In the genomic region with DNA sequence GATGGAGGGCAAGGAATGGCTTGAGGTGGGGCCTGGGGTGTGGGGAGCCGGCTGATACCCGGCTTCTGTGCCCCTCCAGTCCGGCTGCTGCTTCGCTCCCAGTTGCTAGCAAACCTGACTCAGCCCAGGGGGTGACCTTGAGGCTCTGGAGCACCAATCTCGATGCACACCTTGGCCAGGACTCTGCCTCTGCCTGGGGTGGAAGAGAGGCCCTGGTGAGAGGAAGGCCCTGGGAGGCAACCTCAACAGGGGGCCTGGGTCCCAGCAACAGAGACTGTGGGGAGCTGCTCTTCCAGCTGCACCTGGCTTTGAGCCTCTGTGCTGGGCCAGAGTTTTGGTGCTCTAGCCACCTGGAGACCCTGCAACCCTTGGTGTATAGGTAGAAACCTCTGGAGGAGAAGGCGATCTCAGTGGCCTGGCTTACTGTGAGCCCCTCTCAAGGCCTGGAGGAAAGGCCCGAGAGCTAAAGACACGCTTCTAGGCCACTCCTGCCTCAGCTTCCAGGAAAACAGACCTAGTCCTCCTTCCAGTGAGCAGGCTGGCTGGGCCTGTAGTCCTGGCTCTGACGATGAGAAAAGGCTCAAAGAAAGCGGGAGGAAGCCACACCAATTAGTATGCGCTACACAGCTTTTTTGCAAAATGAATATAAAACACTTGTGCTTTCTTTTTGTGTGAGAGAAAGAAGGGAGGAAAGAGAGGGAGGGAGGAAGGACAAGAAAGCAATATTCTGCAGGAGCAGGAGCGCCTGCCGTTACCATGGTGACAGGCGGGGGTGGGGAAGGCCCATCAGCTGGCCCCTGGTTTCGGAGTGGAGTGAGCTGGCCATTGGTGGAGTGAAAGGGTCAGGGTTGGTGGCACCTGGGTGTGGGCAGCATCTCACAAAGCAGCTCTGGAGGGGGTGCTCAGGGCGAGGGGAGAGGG, we compare ENCODE assay signal across 1 cellular context.
TF ChIP-seq lines count a peak whose summit lies in the region.

No MANE protein-coding gene starts in this region.

TF ChIP-seq in GM23338, 12 proteins besides CTCF, POLR2A, EP300 and RAD21 (continued from another document):
- TF ChIP-seq, protein P1, sequence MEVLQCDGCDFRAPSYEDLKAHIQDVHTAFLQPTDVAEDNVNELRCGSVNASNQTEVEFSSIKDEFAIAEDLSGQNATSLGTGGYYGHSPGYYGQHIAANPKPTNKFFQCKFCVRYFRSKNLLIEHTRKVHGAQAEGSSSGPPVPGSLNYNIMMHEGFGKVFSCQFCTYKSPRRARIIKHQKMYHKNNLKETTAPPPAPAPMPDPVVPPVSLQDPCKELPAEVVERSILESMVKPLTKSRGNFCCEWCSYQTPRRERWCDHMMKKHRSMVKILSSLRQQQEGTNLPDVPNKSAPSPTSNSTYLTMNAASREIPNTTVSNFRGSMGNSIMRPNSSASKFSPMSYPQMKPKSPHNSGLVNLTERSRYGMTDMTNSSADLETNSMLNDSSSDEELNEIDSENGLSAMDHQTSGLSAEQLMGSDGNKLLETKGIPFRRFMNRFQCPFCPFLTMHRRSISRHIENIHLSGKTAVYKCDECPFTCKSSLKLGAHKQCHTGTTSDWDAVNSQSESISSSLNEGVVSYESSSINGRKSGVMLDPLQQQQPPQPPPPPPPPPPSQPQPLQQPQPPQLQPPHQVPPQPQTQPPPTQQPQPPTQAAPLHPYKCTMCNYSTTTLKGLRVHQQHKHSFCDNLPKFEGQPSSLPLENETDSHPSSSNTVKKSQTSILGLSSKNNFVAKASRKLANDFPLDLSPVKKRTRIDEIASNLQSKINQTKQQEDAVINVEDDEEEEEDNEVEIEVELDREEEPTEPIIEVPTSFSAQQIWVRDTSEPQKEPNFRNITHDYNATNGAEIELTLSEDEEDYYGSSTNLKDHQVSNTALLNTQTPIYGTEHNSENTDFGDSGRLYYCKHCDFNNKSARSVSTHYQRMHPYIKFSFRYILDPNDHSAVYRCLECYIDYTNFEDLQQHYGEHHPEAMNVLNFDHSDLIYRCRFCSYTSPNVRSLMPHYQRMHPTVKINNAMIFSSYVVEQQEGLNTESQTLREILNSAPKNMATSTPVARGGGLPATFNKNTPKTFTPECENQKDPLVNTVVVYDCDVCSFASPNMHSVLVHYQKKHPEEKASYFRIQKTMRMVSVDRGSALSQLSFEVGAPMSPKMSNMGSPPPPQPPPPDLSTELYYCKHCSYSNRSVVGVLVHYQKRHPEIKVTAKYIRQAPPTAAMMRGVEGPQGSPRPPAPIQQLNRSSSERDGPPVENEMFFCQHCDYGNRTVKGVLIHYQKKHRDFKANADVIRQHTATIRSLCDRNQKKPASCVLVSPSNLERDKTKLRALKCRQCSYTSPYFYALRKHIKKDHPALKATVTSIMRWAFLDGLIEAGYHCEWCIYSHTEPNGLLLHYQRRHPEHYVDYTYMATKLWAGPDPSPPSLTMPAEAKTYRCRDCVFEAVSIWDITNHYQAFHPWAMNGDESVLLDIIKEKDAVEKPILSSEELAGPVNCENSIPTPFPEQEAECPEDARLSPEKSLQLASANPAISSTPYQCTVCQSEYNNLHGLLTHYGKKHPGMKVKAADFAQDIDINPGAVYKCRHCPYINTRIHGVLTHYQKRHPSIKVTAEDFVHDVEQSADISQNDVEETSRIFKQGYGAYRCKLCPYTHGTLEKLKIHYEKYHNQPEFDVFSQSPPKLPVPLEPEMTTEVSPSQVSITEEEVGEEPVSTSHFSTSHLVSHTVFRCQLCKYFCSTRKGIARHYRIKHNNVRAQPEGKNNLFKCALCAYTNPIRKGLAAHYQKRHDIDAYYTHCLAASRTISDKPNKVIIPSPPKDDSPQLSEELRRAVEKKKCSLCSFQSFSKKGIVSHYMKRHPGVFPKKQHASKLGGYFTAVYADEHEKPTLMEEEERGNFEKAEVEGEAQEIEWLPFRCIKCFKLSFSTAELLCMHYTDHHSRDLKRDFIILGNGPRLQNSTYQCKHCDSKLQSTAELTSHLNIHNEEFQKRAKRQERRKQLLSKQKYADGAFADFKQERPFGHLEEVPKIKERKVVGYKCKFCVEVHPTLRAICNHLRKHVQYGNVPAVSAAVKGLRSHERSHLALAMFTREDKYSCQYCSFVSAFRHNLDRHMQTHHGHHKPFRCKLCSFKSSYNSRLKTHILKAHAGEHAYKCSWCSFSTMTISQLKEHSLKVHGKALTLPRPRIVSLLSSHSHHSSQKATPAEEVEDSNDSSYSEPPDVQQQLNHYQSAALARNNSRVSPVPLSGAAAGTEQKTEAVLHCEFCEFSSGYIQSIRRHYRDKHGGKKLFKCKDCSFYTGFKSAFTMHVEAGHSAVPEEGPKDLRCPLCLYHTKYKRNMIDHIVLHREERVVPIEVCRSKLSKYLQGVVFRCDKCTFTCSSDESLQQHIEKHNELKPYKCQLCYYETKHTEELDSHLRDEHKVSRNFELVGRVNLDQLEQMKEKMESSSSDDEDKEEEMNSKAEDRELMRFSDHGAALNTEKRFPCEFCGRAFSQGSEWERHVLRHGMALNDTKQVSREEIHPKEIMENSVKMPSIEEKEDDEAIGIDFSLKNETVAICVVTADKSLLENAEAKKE (CRISPR knock-in tag; IDR thresholded peaks at IDR 0.05) = no peak
- TF ChIP-seq STAT1 (IDR thresholded peaks at IDR 0.05; ENCODE audit: unreplicated experiment) (no peak), EZH2 (IDR thresholded peaks at IDR 0.05; ENCODE audit: low read depth, unreplicated experiment) (no peak), CREB1 (CRISPR knock-in tag; IDR thresholded peaks at IDR 0.05; ENCODE audit: low read depth) (no peak), JUNB (IDR thresholded peaks at IDR 0.05; ENCODE audit: unreplicated experiment) (no peak), POLR2AphosphoS5 (IDR thresholded peaks at IDR 0.05; ENCODE audit: low read depth) (no peak), EZH2phosphoT487 (IDR thresholded peaks at IDR 0.05; ENCODE audit: unreplicated experiment) (no peak), ZNF114 (CRISPR knock-in tag; IDR thresholded peaks at IDR 0.05) (no peak), NANOG (IDR thresholded peaks at IDR 0.05; ENCODE audit: borderline replicate concordance) (no peak)
- TF ChIP-seq, protein P2, sequence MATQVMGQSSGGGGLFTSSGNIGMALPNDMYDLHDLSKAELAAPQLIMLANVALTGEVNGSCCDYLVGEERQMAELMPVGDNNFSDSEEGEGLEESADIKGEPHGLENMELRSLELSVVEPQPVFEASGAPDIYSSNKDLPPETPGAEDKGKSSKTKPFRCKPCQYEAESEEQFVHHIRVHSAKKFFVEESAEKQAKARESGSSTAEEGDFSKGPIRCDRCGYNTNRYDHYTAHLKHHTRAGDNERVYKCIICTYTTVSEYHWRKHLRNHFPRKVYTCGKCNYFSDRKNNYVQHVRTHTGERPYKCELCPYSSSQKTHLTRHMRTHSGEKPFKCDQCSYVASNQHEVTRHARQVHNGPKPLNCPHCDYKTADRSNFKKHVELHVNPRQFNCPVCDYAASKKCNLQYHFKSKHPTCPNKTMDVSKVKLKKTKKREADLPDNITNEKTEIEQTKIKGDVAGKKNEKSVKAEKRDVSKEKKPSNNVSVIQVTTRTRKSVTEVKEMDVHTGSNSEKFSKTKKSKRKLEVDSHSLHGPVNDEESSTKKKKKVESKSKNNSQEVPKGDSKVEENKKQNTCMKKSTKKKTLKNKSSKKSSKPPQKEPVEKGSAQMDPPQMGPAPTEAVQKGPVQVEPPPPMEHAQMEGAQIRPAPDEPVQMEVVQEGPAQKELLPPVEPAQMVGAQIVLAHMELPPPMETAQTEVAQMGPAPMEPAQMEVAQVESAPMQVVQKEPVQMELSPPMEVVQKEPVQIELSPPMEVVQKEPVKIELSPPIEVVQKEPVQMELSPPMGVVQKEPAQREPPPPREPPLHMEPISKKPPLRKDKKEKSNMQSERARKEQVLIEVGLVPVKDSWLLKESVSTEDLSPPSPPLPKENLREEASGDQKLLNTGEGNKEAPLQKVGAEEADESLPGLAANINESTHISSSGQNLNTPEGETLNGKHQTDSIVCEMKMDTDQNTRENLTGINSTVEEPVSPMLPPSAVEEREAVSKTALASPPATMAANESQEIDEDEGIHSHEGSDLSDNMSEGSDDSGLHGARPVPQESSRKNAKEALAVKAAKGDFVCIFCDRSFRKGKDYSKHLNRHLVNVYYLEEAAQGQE (IDR thresholded peaks at IDR 0.05; ENCODE audit: unreplicated experiment) = no peak
- TF ChIP-seq, protein P3, sequence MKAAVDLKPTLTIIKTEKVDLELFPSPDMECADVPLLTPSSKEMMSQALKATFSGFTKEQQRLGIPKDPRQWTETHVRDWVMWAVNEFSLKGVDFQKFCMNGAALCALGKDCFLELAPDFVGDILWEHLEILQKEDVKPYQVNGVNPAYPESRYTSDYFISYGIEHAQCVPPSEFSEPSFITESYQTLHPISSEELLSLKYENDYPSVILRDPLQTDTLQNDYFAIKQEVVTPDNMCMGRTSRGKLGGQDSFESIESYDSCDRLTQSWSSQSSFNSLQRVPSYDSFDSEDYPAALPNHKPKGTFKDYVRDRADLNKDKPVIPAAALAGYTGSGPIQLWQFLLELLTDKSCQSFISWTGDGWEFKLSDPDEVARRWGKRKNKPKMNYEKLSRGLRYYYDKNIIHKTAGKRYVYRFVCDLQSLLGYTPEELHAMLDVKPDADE (IDR thresholded peaks at IDR 0.05) = no peak
